ENCODE assay signal across 14 cellular contexts in genomic region chr17:19273731-19274130, GRCh38. TPM values are rescaled to one million over a fixed set of nuclear protein-coding genes. Genes with fewer than 3 reads are reported as not detected.
DNase-seq lines count a peak whose midpoint lies in the region; ATAC-seq and TF ChIP-seq lines count a peak whose summit lies in the region.
"Had no signal": no experiment of that assay in that cellular context is flagged by ENCODE, and none has a peak within 500 bp of the region (broad histone marks: within the 10 kb centered on the region; RNA-seq: fewer than 3 reads in every experiment).

No MANE protein-coding gene starts in this region.

- H3K9me3 ChIP-seq in transverse colon = no peaks in the 10 kb centered on the region

- intact Hi-C loops in transverse colon (cut with DNase I; ENCODE audit: low total_unique reads) = no loop called here

- no peak for TF ChIP-seq EP300 in transverse colon (IDR thresholded peaks at IDR 0.05; ENCODE audit: low read depth)

- no peak for ATAC-seq in GM19463 (IDR thresholded peaks at IDR 0.05; ENCODE audit: unreplicated experiment)
- ATAC-seq: HepG2 had no signal

- TF ChIP-seq CTCF in brain microvascular endothelial cell (IDR thresholded peaks at IDR 0.05; ENCODE audit: low read depth, low read length, missing control alignments) (no peak), transverse colon (IDR thresholded peaks at IDR 0.05) (no peak)

- 72 to 80% methylated on average over 3 to 7 of the region's 7 CpGs for WGBS in transverse colon (ENCODE audit: low coverage in 1 of 2), 2 donors

- TF ChIP-seq POLR2A in transverse colon (IDR thresholded peaks at IDR 0.05) = no peak

- peak; percentile 37 for DNase-seq in RPMI7951 (ENCODE audit: low read depth)
- DNase-seq in brain microvascular endothelial cell = peak; percentile 32
- peak; percentile 34 for DNase-seq in myocyte (ENCODE audit: low read depth)
- no peak for DNase-seq in transverse colon
- DNase-seq in germinal center (ENCODE audit: low spot score) = no peak
- DNase-seq: CD4-positive, alpha-beta memory T cell; DMS79 treated with DMSO at 0.1 percent for 48 hours; NCI-H1417 treated with DMSO at 0.1 percent for 48 hours; NCI-H2081; NCI-H524 had no signal

- H3K27ac ChIP-seq in brain microvascular endothelial cell = no peak overlapping the region
- H3K27ac ChIP-seq in temporal lobe (ENCODE audit: low read depth, low read length) = peak overlapping the region; percentile 89
- H3K27ac ChIP-seq in transverse colon = no peak overlapping the region
- H3K27ac ChIP-seq: KMS-11 had no signal

- in situ Hi-C loops in brain microvascular endothelial cell (cut with HindIII; ENCODE audit: low pct_ligation_motif_present, low sequenced_read_pairs) (no loop called here), transverse colon (cut with MboI; ENCODE audit: low pct_ligation_motif_present in 1 of 4, low pct_unique_long_range_greater_than_20kb in 1 of 4, low sequenced_read_pairs in 3 of 4) (no loop called here)

- H3K27me3 ChIP-seq in brain microvascular endothelial cell (replicated peaks) (no peaks in the 10 kb centered on the region), transverse colon (no peaks in the 10 kb centered on the region)

- H3K4me3 ChIP-seq in brain microvascular endothelial cell (ENCODE audit: low read depth, low read length) (no peak overlapping the region), transverse colon (no peak overlapping the region)

- H3K36me3 ChIP-seq in brain microvascular endothelial cell (replicated peaks) (peaks cover 5% of the 10 kb centered on the region), transverse colon (no peaks in the 10 kb centered on the region)

- H3K4me1 ChIP-seq in transverse colon = peaks cover 25 to 29% (median 27%) of the 10 kb centered on the region in 4 donors

RNA-seq across cellular contexts. Expression of gene EPN2, which starts 36.6 kb away (rescaled TPM):
- 9.0 and 15.3 TPM in 2 replicates for total RNA-seq in RPMI7951 (2014; rRNA removed; shearing (Covaris generic))
- 6.4 and 7.5 TPM in 2 replicates for total RNA-seq in myocyte
- 18.8 TPM for polyA plus RNA-seq in myocyte (2012)
- 44.7 TPM for total RNA-seq in temporal lobe
- total RNA-seq in transverse colon = 10 to 100 TPM; 30.4 to 98.7 (median 65.5) TPM

Comparison
In these comparisons a context has a peak if more than half of its experiments do, and no peak if none do; other contexts are left out.
1. DNase-seq: peak in RPMI7951 (single experiment), brain microvascular endothelial cell (single experiment) and myocyte (single experiment); none in transverse colon (single experiment) and germinal center (single experiment).